In the genomic region with DNA sequence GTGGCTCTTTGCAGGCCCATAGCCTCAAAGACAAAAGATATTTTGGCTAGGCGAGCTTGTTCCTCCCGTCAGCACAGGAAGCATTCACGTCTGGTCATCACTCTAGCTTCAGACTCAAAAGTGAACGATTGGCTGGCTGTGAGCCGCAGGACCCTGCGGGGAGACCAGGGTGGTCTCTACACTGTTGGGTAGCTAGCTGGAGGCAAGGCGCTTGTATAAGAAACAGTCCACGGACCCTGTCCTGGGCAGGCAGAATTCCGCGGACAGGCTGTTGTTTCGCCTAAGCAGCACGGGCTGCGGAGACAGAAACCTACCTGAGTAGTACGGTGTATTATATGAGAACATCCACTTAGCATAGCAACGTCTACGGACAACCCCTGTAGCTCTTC, we compare ENCODE assay signal across 8 cellular contexts. TPM values are rescaled to one million over a fixed set of nuclear protein-coding genes. Genes with fewer than 3 reads are reported as not detected.
DNase-seq lines count a peak whose midpoint lies in the region; ATAC-seq and TF ChIP-seq lines count a peak whose summit lies in the region.

No MANE protein-coding gene starts in this region.

- 16% methylated on average over 16 of the region's 16 CpGs for WGBS in right cardiac atrium
- 3 to 27% (median 23%) methylated on average over 15 to 16 of the region's 16 CpGs for WGBS in spleen, 5 donors

- H3K27ac ChIP-seq in right cardiac atrium (ENCODE audit: low read length), result peak overlapping the region; percentile 84
- peak overlapping the region; percentile 86 to 96 (median 92) for H3K27ac ChIP-seq in spleen

- no peak for TF ChIP-seq POLR2A in spleen (IDR thresholded peaks at IDR 0.05)

- intact Hi-C loops in activated CD4-positive, alpha-beta T cell treated with anti-CD3 and anti-CD28 coated beads for 36 hours (cut with DNase I, micrococcal nuclease), result loop anchor here (1.0 to 10.0 kb wide), 13 partner anchors 30 to 1771 kb away; a partner anchor contains a TSS
- intact Hi-C loops in right cardiac atrium (cut with DNase I), result loop anchor here in 1 of 4 donors (10.0 kb wide), 1 partner anchor 71 kb away; a partner anchor contains a TSS
- intact Hi-C loops in spleen (cut with DNase I; ENCODE audit: low total_unique reads), result no loop called here

- POLR2A ChIA-PET in activated CD4-positive, alpha-beta T cell treated with anti-CD3 and anti-CD28 coated beads for 36 hours (lab: Charles Lee), result interaction anchor here (0.7 to 3.2 kb wide), 5 partner anchors 29 to 389 kb away, joined by 3 to 16 read pairs (median 4); a partner anchor contains a TSS

- peak overlapping the region; percentile 97 for H3K27ac Mint-ChIP-seq in activated CD4-positive, alpha-beta T cell treated with anti-CD3 and anti-CD28 coated beads for 36 hours

- no peaks in the 10 kb centered on the region for H3K27me3 ChIP-seq in right cardiac atrium (ENCODE audit: control insufficient read depth, insufficient read depth)
- H3K27me3 ChIP-seq in spleen (replicated peaks in 1 of 7), result no peaks in the 10 kb centered on the region

- no peaks in the 10 kb centered on the region for H3K36me3 ChIP-seq in spleen

- H3K9me3 ChIP-seq in right cardiac atrium (ENCODE audit: control insufficient read depth, low read length) (no peaks in the 10 kb centered on the region), spleen (no peaks in the 10 kb centered on the region)

- DNase-seq in activated CD4-positive, alpha-beta T cell treated with anti-CD3 and anti-CD28 coated beads for 36 hours, result no peak
- no peak for DNase-seq in activated CD4-positive, alpha-beta T cell treated with anti-CD3 and anti-CD28 coated beads, Interleukin-2, amount 50 U/mL, for 48 hours
- DNase-seq in right cardiac atrium, result peak; percentile 28 to 69 (median 55)
- DNase-seq in spleen, result peak; percentile 88
- DNase-seq in ureter (ENCODE audit: low spot score), result no peak
- DNase-seq in NCI-H2081 treated with DMSO at 0.1 percent for 48 hours (lab: John Stamatoyannopoulos, UW), result no peak

- peaks cover 38% of the 10 kb centered on the region for H3K4me1 Mint-ChIP-seq in activated CD4-positive, alpha-beta T cell treated with anti-CD3 and anti-CD28 coated beads for 36 hours

- H3K27me3 Mint-ChIP-seq in activated CD4-positive, alpha-beta T cell treated with anti-CD3 and anti-CD28 coated beads for 36 hours, result no peaks in the 10 kb centered on the region

- no peak for TF ChIP-seq CTCF in spleen (IDR thresholded peaks at IDR 0.05 in 8 of 11, conservative IDR thresholded peaks at IDR 0.05 in 3 of 11)

- H3K4me3 ChIP-seq in right cardiac atrium (ENCODE audit: low read length) (peak overlapping the region; percentile 57), spleen (peak overlapping the region; percentile 44 to 86 (median 63))

- CTCF ChIA-PET in activated CD4-positive, alpha-beta T cell treated with anti-CD3 and anti-CD28 coated beads for 36 hours (lab: Charles Lee), result interaction anchor here (0.5 to 5.4 kb wide), 7 partner anchors 10 to 221 kb away, joined by 3 to 38 read pairs (median 3); a partner anchor contains a TSS

- no peaks in the 10 kb centered on the region for H3K4me1 ChIP-seq in right cardiac atrium (ENCODE audit: control insufficient read depth, insufficient read depth, low read length)
- H3K4me1 ChIP-seq in spleen, result peaks cover 0 to 61% (median 39%) of the 10 kb centered on the region in 6 donors

- peaks cover 25% of the 10 kb centered on the region for H3K36me3 Mint-ChIP-seq in activated CD4-positive, alpha-beta T cell treated with anti-CD3 and anti-CD28 coated beads for 36 hours (ENCODE audit: low read depth)

- ATAC-seq in activated CD4-positive, alpha-beta T cell treated with anti-CD3 and anti-CD28 coated beads for 36 hours, result peak; percentile 8
- peak; percentile 20 for ATAC-seq in HG02870 (IDR thresholded peaks at IDR 0.05; ENCODE audit: unreplicated experiment)
- ATAC-seq in activated CD4-positive, CD25-positive, alpha-beta regulatory T cell treated with anti-CD3 and anti-CD28 coated beads, Interleukin-2, amount 50 U/mL, for 24 hours, result peak; percentile 5 to 9
- peak in 1 of 2 donors; percentile 0 for ATAC-seq in right cardiac atrium

- H3K9me3 Mint-ChIP-seq in activated CD4-positive, alpha-beta T cell treated with anti-CD3 and anti-CD28 coated beads for 36 hours (ENCODE audit: low read depth), result no peaks in the 10 kb centered on the region

- peak overlapping the region; percentile 96 for H3K4me3 Mint-ChIP-seq in activated CD4-positive, alpha-beta T cell treated with anti-CD3 and anti-CD28 coated beads for 36 hours

RNA-seq across cellular contexts. Expression of a gene that starts 29.6 kb away (rescaled TPM):
- 100 to 1,000 TPM; 143 to 193 TPM for total RNA-seq in activated CD4-positive, alpha-beta T cell treated with anti-CD3 and anti-CD28 coated beads for 36 hours
- total RNA-seq in right cardiac atrium, result 10 to 100 TPM; 51.9 to 63.7 (median 54.1) TPM
- 19.3 TPM for polyA plus RNA-seq in right cardiac atrium
- total RNA-seq in spleen, result 10 to 100 TPM; 22.0 to 61.4 (median 49.2) TPM
- 10 to 100 TPM; 16.0 to 18.8 (median 17.1) TPM for polyA plus RNA-seq in spleen
- 54.0 TPM for total RNA-seq in ureter

RNA-seq across cellular contexts. Expression of a gene that starts 29.8 kb away (rescaled TPM):
- 1 to 10 TPM; 2.9 to 3.0 TPM for total RNA-seq in activated CD4-positive, alpha-beta T cell treated with anti-CD3 and anti-CD28 coated beads for 36 hours
- total RNA-seq in right cardiac atrium, result 1 to 10 TPM; 1.4 to 2.7 (median 1.5) TPM
- 3.8 TPM for polyA plus RNA-seq in right cardiac atrium
- 1 to 10 TPM in 5 of 7 donors, under 1 TPM in 2; 0.51 to 1.4 (median 1.0) TPM for total RNA-seq in spleen
- polyA plus RNA-seq in spleen, result 1 to 10 TPM in 2 of 3 donors, under 1 TPM in 1; 0.96 to 2.2 (median 1.6) TPM
- total RNA-seq in ureter, result 0.99 TPM

RNA-seq across cellular contexts. Expression of a gene that starts 40.3 kb away (rescaled TPM):
- total RNA-seq in activated CD4-positive, alpha-beta T cell treated with anti-CD3 and anti-CD28 coated beads for 36 hours, result not detected
- under 1 TPM; 0.53 to 0.85 (median 0.68) TPM for total RNA-seq in right cardiac atrium
- polyA plus RNA-seq in right cardiac atrium, result 1.5 TPM
- total RNA-seq in spleen, result 1 to 10 TPM in 3 of 7 donors, under 1 TPM in 4; 0.32 to 1.6 (median 0.77) TPM
- 1 to 10 TPM in 1 of 3 donors, under 1 TPM in 2; 0.57 to 1.5 (median 0.97) TPM for polyA plus RNA-seq in spleen
- total RNA-seq in ureter, result not detected

Comparison
In these comparisons a context has a peak if more than half of its experiments do, and no peak if none do; other contexts are left out.
1. DNase-seq: peak in right cardiac atrium (3 of 3) and spleen (single experiment); none in activated CD4-positive, alpha-beta T cell treated with anti-CD3 and anti-CD28 coated beads for 36 hours (single experiment), activated CD4-positive, alpha-beta T cell treated with anti-CD3 and anti-CD28 coated beads, Interleukin-2, amount 50 U/mL, for 48 hours (0 of 2), ureter (single experiment) and NCI-H2081 treated with DMSO at 0.1 percent for 48 hours (single experiment).